Comparison of ENCODE assay signal across 25 cellular contexts in genomic region chr14:73234586-73235394, GRCh38. TPM values are rescaled to one million over a fixed set of nuclear protein-coding genes. Genes with fewer than 3 reads are reported as not detected.
DNase-seq lines count a peak whose midpoint lies in the region; TF ChIP-seq lines count a peak whose summit lies in the region.
"Had no signal": no experiment of that assay in that cellular context is flagged by ENCODE, and none has a peak within 500 bp of the region (broad histone marks: within the 10 kb centered on the region; RNA-seq: fewer than 3 reads in every experiment).

No MANE protein-coding gene starts in this region.

- H3K27me3 ChIP-seq in H9 (ENCODE audit: insufficient read depth, low read length) (peaks cover 19% of the 10 kb centered on the region), iPS-15b (ENCODE audit: control insufficient read depth, insufficient read depth, low read length) (peaks cover 25% of the 10 kb centered on the region), trophoblast cell (ENCODE audit: insufficient read depth, low read length) (peaks cover 50% of the 10 kb centered on the region)

- peaks cover 16% of the 10 kb centered on the region for H3K23me2 ChIP-seq in H9 (ENCODE audit: insufficient read length, low read depth, low read length, poor library complexity, severe bottlenecking)

- no peak overlapping the region for H2AFZ ChIP-seq in H9 (ENCODE audit: low read length)
- H2AFZ ChIP-seq in trophoblast cell (ENCODE audit: insufficient read depth, low read length, poor library complexity), result no peak overlapping the region

- no peak overlapping the region for H2AK5ac ChIP-seq in H9 (ENCODE audit: insufficient read length, low read length)
- no peak overlapping the region for H2AK5ac ChIP-seq in trophoblast cell (ENCODE audit: low read length)

- H2BK15ac ChIP-seq in H9 (ENCODE audit: low read depth, low read length), result no peak overlapping the region

- H2BK120ac ChIP-seq in H9 (ENCODE audit: low read depth, low read length, poor library complexity, severe bottlenecking) (no peak overlapping the region), trophoblast cell (ENCODE audit: insufficient read depth, low read length, poor library complexity) (no peak overlapping the region)

- H3K27ac ChIP-seq in H9 (ENCODE audit: insufficient read length, low read depth, low read length), result no peak overlapping the region
- no peak overlapping the region for H3K27ac ChIP-seq in SK-N-MC
- no peak overlapping the region for H3K27ac ChIP-seq in trophoblast cell (ENCODE audit: low read depth, low read length)
- H3K27ac ChIP-seq: body of pancreas, suprapubic skin had no signal

- H4K12ac ChIP-seq in trophoblast cell (ENCODE audit: low read depth, low read length), result no peak overlapping the region

- no peak for TF ChIP-seq CTCF in H9 (conservative IDR thresholded peaks at IDR 0.05)
- TF ChIP-seq CTCF in osteocyte (IDR thresholded peaks at IDR 0.05), result no peak

- H2BK5ac ChIP-seq in H9 (ENCODE audit: insufficient read length, low read length) (no peak overlapping the region), trophoblast cell (ENCODE audit: low read depth, low read length, poor library complexity) (no peak overlapping the region)

- WGBS in H9 (ENCODE audit: extremely low coverage, insufficient read length, low lambda C conversion rate), result no CpG with 5 or more reads among the region's 11 CpGs
- WGBS in trophoblast cell (ENCODE audit: extremely low coverage, insufficient coverage, insufficient read length), result no CpG with 5 or more reads among the region's 11 CpGs

- no peak overlapping the region for H2BK20ac ChIP-seq in H9 (ENCODE audit: low read depth, low read length, poor library complexity, severe bottlenecking)

- peak overlapping the region; percentile 50 for H3K4me2 ChIP-seq in H9 (ENCODE audit: insufficient read depth, insufficient read length, low read length)
- no peak overlapping the region for H3K4me2 ChIP-seq in trophoblast cell (ENCODE audit: low read length)

- H3K9me3 Mint-ChIP-seq in H9 (no peaks in the 10 kb centered on the region; a peak in 1 of 5 replicates), osteocyte (ENCODE audit: unreplicated experiment) (no peaks in the 10 kb centered on the region)
- H3K9me3 Mint-ChIP-seq: activated B cell treated with CpG ODN at 0.5 μM for 24 hours; CD8-positive, alpha-beta memory T cell; stimulated activated memory B cell treated with anti-CD40 and anti-IgM and Interleukin-4, amounts not matched to agents 10 μg/mL and 1 μg/mL and 100 μg/mL, for 72 hours had no signal

- H3K4me3 ChIP-seq in SK-N-MC (peak overlapping the region; percentile 42), iPS-15b (ENCODE audit: low read depth, low read length) (peak overlapping the region; percentile 20), trophoblast cell (ENCODE audit: low read depth, low read length) (no peak overlapping the region)
- H3K4me3 ChIP-seq: body of pancreas, suprapubic skin had no signal

- H3K4me1 ChIP-seq in H9 (ENCODE audit: insufficient read depth, low read length) (peaks cover 7% of the 10 kb centered on the region; the same call in 1 of the 2 replicates), iPS-15b (ENCODE audit: control insufficient read depth, insufficient read depth, low read length) (peaks cover 33% of the 10 kb centered on the region), trophoblast cell (ENCODE audit: control insufficient read depth in 1 of 2, insufficient read depth in 2 of 2, low read length in 2 of 2) (peaks cover 8 to 10% of the 10 kb centered on the region in 2 experiments)

- no peak overlapping the region for H3K18ac ChIP-seq in H9 (ENCODE audit: insufficient read length, low read depth, low read length)
- H3K18ac ChIP-seq in trophoblast cell (ENCODE audit: low read length), result no peak overlapping the region

- H4K5ac ChIP-seq in H9 (ENCODE audit: insufficient read length, low read depth, low read length), result no peak overlapping the region

- no peak overlapping the region for H3K9ac ChIP-seq in H9 (ENCODE audit: extremely low read depth, insufficient read length, low read length)
- peak overlapping the region; percentile 34 for H3K9ac ChIP-seq in SK-N-MC (ENCODE audit: insufficient read length)
- H3K9ac ChIP-seq in iPS-15b (ENCODE audit: low read depth, low read length), result no peak overlapping the region
- no peak overlapping the region for H3K9ac ChIP-seq in trophoblast cell (ENCODE audit: low read length)

- H3K4ac ChIP-seq in H9 (ENCODE audit: low read depth, low read length) (no peak overlapping the region), trophoblast cell (ENCODE audit: low read depth, low read length) (no peak overlapping the region)

- H3K36me3 ChIP-seq in SK-N-MC (ENCODE audit: insufficient read depth, low read length) (no peaks in the 10 kb centered on the region), iPS-15b (ENCODE audit: control insufficient read depth, insufficient read depth, low read length) (no peaks in the 10 kb centered on the region), trophoblast cell (ENCODE audit: control insufficient read depth in 1 of 2, insufficient read depth in 2 of 2, low read length in 2 of 2) (no peaks in the 10 kb centered on the region)
- H3K36me3 ChIP-seq: suprapubic skin had no signal

- H3K79me1 ChIP-seq in H9 (ENCODE audit: insufficient read depth, low read depth, low read length, poor library complexity, severe bottlenecking) (no peaks in the 10 kb centered on the region), trophoblast cell (ENCODE audit: low read length) (no peaks in the 10 kb centered on the region)

- H3K79me2 ChIP-seq in H9 (ENCODE audit: insufficient read depth, low read length), result no peaks in the 10 kb centered on the region
- no peaks in the 10 kb centered on the region for H3K79me2 ChIP-seq in trophoblast cell (ENCODE audit: control insufficient read depth, insufficient read depth, low read length, poor library complexity)

- no peaks in the 10 kb centered on the region for H4K20me1 ChIP-seq in H9 (ENCODE audit: control insufficient read depth, insufficient read depth, insufficient read length)

- no peaks in the 10 kb centered on the region for H3K36me3 Mint-ChIP-seq in H9 (ENCODE audit: insufficient read depth in 1 of 3, low read depth in 3 of 3)
- no peaks in the 10 kb centered on the region for H3K36me3 Mint-ChIP-seq in osteocyte (ENCODE audit: unreplicated experiment)
- H3K36me3 Mint-ChIP-seq: CD8-positive, alpha-beta memory T cell; stimulated activated memory B cell treated with anti-CD40 and anti-IgM and Interleukin-4, amounts not matched to agents 10 μg/mL and 1 μg/mL and 100 μg/mL, for 72 hours had no signal

- H3K4me3 Mint-ChIP-seq in H9 (peak overlapping the region in 1 of 2 experiments; percentile 85; a peak in 3 of 5 replicates), osteocyte (ENCODE audit: unreplicated experiment) (no peak overlapping the region)
- H3K4me3 Mint-ChIP-seq: activated B cell treated with CpG ODN at 0.5 μM for 24 hours; CD8-positive, alpha-beta memory T cell; stimulated activated memory B cell treated with anti-CD40 and anti-IgM and Interleukin-4, amounts not matched to agents 10 μg/mL and 1 μg/mL and 100 μg/mL, for 72 hours had no signal

- H3K56ac ChIP-seq in H9 (ENCODE audit: insufficient read length, low read depth, low read length), result no peak overlapping the region

- H3K27ac Mint-ChIP-seq in H9 (peak overlapping the region; percentile 26 to 79 (median 29); a peak in 4 of 7 replicates), osteocyte (ENCODE audit: unreplicated experiment) (peak overlapping the region; percentile 9)
- H3K27ac Mint-ChIP-seq: activated B cell treated with CpG ODN at 0.5 μM for 24 hours; CD8-positive, alpha-beta memory T cell; stimulated activated memory B cell treated with anti-CD40 and anti-IgM and Interleukin-4, amounts not matched to agents 10 μg/mL and 1 μg/mL and 100 μg/mL, for 72 hours had no signal

- H2BK12ac ChIP-seq in H9 (ENCODE audit: insufficient read length, low read depth, low read length), result no peak overlapping the region
- H2BK12ac ChIP-seq in trophoblast cell (ENCODE audit: low read length), result no peak overlapping the region

- no peak overlapping the region for H3T11ph ChIP-seq in H9 (ENCODE audit: low read length)

- H3K14ac ChIP-seq in H9 (ENCODE audit: insufficient read depth, low read length), result no peak overlapping the region
- H3K14ac ChIP-seq in trophoblast cell (ENCODE audit: low read length), result no peak overlapping the region

- no peaks in the 10 kb centered on the region for H3K9me3 ChIP-seq in H9 (ENCODE audit: control insufficient read depth, low read depth, low read length)
- H3K9me3 ChIP-seq in SK-N-MC (ENCODE audit: low read depth, low read length), result no peaks in the 10 kb centered on the region
- no peaks in the 10 kb centered on the region for H3K9me3 ChIP-seq in iPS-15b (ENCODE audit: control insufficient read depth, insufficient read depth, low read length)
- H3K9me3 ChIP-seq in trophoblast cell (ENCODE audit: insufficient read depth, low read depth, low read length), result peaks cover 2% of the 10 kb centered on the region
- H3K9me3 ChIP-seq: body of pancreas, suprapubic skin had no signal

- no peak overlapping the region for H3K23ac ChIP-seq in H9 (ENCODE audit: insufficient read length, low read depth, low read length)
- no peak overlapping the region for H3K23ac ChIP-seq in trophoblast cell (ENCODE audit: low read length)

- H4K91ac ChIP-seq in H9 (ENCODE audit: insufficient read length, low read depth, low read length), result no peak overlapping the region
- H4K91ac ChIP-seq in trophoblast cell (ENCODE audit: low read depth, low read length), result no peak overlapping the region

- DNase-seq in H9, result no peak
- no peak for DNase-seq in SK-N-MC (ENCODE audit: low read depth, low spot score)
- no peak for DNase-seq in osteocyte (ENCODE audit: extremely low spot score, unreplicated experiment)
- no peak for DNase-seq in stimulated activated CD4-positive, alpha-beta T cell treated with anti-CD3 and anti-CD28 coated beads, Interleukin-4, amount 100 ng/mL, for 1 hour
- DNase-seq in UCSD-AML1 (lab: John Stamatoyannopoulos, UW; ENCODE audit: unreplicated experiment), result no peak
- DNase-seq in trophoblast cell, result no peak
- DNase-seq in activated naive CD4-positive, alpha-beta T cell treated with Interleukin-2 at 50 U/mL for 16 hours, result no peak
- DNase-seq: activated B cell treated with CpG ODN at 0.5 μM for 24 hours; activated CD4-positive, alpha-beta T cell treated with anti-CD3 and anti-CD28 coated beads, Interleukin-2, amount 50 U/mL, for 4 hours; activated CD8-positive, alpha-beta memory T cell treated with anti-CD3 and anti-CD28 coated beads, Interleukin-2, amount 50 U/mL, for 48 hours; activated effector memory CD4-positive, alpha-beta T cell treated with anti-CD3 and anti-CD28 coated beads, Interleukin-2, amount 50 U/mL, for 16 hours; body of pancreas; CD8-positive, alpha-beta memory T cell; DMS79; effector memory CD4-positive, alpha-beta T cell; hypothalamus; kidney glomerular epithelial cell; NCI-H1105; NCI-H2029; NK-92 treated with Interleukin-12 subunit alpha and Interleukin-12 subunit beta, amount 100 ng/mL, for 24 hours; stimulated activated CD4-positive, alpha-beta T cell treated with anti-CD3 and anti-CD28 coated beads, Interleukin-1b, Interleukin-23, amount 100 ng/mL, for 48 hours had no signal

- H3K27me3 Mint-ChIP-seq in H9 (ENCODE audit: low read depth), result peaks cover 53% of the 10 kb centered on the region
- H3K27me3 Mint-ChIP-seq in osteocyte (ENCODE audit: unreplicated experiment), result peaks cover 8% of the 10 kb centered on the region

- no peak overlapping the region for H4K8ac ChIP-seq in H9 (replicated peaks; ENCODE audit: insufficient read length, low read depth, low read length)
- H4K8ac ChIP-seq in trophoblast cell (ENCODE audit: low read depth, low read length), result no peak overlapping the region

- H3K4me1 Mint-ChIP-seq in H9 (peaks cover 60 to 67% of the 10 kb centered on the region in 2 experiments), osteocyte (ENCODE audit: unreplicated experiment) (peaks cover 65% of the 10 kb centered on the region)

RNA-seq across cellular contexts. Expression of gene PAPLN, which starts 2.5 kb away (rescaled TPM):
- total RNA-seq in H9 (2021) (6.9 and 8.5 TPM in 2 replicates), osteocyte (44.3 and 48.7 TPM in 2 replicates)
- 0.25 and 0.26 TPM in 2 replicates for polyA plus RNA-seq in trophoblast cell (2013)
- total RNA-seq: SK-MEL-5 had no signal
